ENCODE assay signal across 8 cellular contexts in the genomic region with DNA sequence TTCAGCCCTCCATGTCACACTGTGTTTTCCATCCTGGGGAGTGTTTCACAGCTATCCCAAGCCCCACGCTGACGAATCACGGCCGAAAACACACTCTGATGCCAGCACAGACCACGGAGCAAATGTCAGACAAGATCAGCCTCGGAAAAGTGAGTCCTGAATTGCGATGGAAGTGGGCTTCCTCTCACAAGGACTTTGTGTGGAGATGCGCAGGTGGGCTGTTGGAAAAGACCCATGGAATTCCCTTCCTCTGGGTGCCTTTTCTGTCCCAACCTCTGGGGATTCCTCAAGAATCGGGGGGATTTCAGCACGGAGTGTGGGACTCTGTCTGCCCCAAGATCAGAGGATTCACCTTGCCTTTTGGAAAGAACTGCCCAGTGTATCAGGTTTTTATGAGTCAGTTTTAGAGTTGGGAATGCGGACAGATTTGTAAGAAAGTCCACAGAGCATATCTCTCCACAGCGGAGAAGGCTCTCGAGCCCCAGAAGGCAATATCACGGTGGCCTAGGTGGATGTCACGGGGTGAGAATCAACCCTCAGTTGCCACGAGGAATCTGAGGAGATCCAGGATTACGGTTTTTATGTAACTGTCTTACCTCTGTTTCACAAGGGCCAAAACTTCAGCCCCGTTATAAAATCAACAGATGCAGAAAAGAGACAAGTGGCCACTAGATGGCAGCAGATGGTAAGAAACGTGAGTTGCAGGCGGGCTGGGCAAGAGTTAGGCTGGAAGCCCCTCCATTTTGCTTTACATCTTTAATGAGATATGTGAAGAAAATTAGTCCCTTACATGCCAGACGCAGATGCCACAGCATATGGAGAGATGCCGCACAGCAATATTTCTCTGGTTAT.
DNase-seq lines count a peak whose midpoint lies in the region; ATAC-seq and FAIRE-seq lines count a peak whose summit lies in the region.

No MANE protein-coding gene starts in this region.

- ATAC-seq in right cardiac atrium: peak; percentile 34 to 60
- no peak for ATAC-seq in GM18858 (IDR thresholded peaks at IDR 0.05; ENCODE audit: unreplicated experiment)
- no peak for ATAC-seq in HG02840 (IDR thresholded peaks at IDR 0.05; ENCODE audit: low FRiP score, unreplicated experiment)

- no peak overlapping the region for H3K27ac ChIP-seq in right cardiac atrium (ENCODE audit: low read length)

- H3K4me1 ChIP-seq in right cardiac atrium (ENCODE audit: control insufficient read depth, insufficient read depth, low read length): no peaks in the 10 kb centered on the region

- intact Hi-C loops in right cardiac atrium (cut with DNase I): loop anchor here in 3 of 4 donors (5.0 to 10.0 kb wide), 2 partner anchors 265 to 468 kb away; no protein-coding TSS in a partner anchor

- DNase-seq in AML-193 (lab: John Stamatoyannopoulos, UW) (peak; percentile 65 to 69), GM19239 (ENCODE audit: insufficient read length, low spot score) (peak; percentile 31), NCI-H345 (lab: John Stamatoyannopoulos, UW) (peak; percentile 71), amniotic stem cell (lab: John Stamatoyannopoulos, UW) (peak; percentile 78), right cardiac atrium (peak in 2 of 3 donors; percentile 38 to 71), putamen (ENCODE audit: low spot score) (peak; percentile 78)

- 48% methylated on average over 22 of the region's 22 CpGs for WGBS in right cardiac atrium

- H3K27me3 ChIP-seq in right cardiac atrium (ENCODE audit: control insufficient read depth, insufficient read depth): no peaks in the 10 kb centered on the region

- H3K4me3 ChIP-seq in right cardiac atrium (ENCODE audit: low read length): no peak overlapping the region

- no peaks in the 10 kb centered on the region for H3K9me3 ChIP-seq in right cardiac atrium (ENCODE audit: control insufficient read depth, low read length)

- FAIRE-seq in GM19239 (lab: Jason Lieb, UNC): peak; percentile 94

Comparison
In these comparisons a context has a peak if more than half of its experiments do, and no peak if none do; other contexts are left out.
1. ATAC-seq: peak in right cardiac atrium (2 of 2); none in GM18858 (single experiment) and HG02840 (single experiment).
2. Peak in every context shown above with its lines, with median percentiles within 50 percentile points of each other: DNase-seq.